Comparison of ENCODE assay signal across 15 cellular contexts in the genomic region with DNA sequence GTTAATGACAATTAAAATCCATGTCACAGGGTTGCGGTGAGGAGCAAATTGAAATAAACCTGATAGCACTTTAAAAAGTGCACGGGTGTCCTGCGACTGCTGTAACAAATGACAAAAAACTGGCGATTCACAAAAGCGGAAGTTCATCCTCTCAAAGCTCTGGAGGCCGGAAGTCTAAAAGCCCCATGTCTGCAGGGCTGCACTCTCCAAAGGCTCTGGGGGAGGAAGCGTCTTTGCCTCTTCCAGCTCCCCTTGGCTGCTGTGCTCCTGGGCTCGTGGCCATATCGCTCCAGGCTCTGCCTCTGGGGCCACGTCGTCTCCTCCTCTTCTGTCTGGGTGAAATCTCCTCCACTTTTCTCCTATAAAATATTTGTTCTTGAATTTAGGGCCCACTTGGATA.
"Had no signal": no experiment of that assay in that cellular context is flagged by ENCODE, and none has a peak within 500 bp of the region (broad histone marks: within the 10 kb centered on the region; RNA-seq: fewer than 3 reads in every experiment).

No MANE protein-coding gene starts in this region.

- ATAC-seq: heart left ventricle; left colon; naive thymus-derived CD4-positive, alpha-beta T cell; right cardiac atrium had no signal

- H3K4me3 ChIP-seq: coronary artery, heart left ventricle, ovary had no signal

- H3K27me3 ChIP-seq: ovary had no signal

- H3K4me3 Mint-ChIP-seq: naive thymus-derived CD4-positive, alpha-beta T cell had no signal

- H3K36me3 Mint-ChIP-seq: naive thymus-derived CD4-positive, alpha-beta T cell had no signal

- H3K27ac ChIP-seq: coronary artery, heart left ventricle, ovary had no signal

- H3K4me1 ChIP-seq: heart left ventricle had no signal

- DNase-seq: effector CD8-positive, alpha-beta T cell; foreskin melanocyte; heart left ventricle; hippocampal formation; left colon; mesendoderm; naive thymus-derived CD4-positive, alpha-beta T cell; ovary; right cardiac atrium; small intestine; stimulated activated CD4-positive, alpha-beta T cell treated with anti-CD3 and anti-CD28 coated beads, Interleukin-12 subunit alpha, Interleukin-12 subunit beta, amount 100 ng/mL, for 4 hours; stimulated activated naive CD4-positive, alpha-beta T cell treated with Interleukin-2 at 50 U/mL for 16 hours; trophoblast cell had no signal

- H3K27ac Mint-ChIP-seq: naive thymus-derived CD4-positive, alpha-beta T cell; progenitor cell of endocrine pancreas had no signal

- FAIRE-seq: small intestine had no signal

- H3K36me3 ChIP-seq: heart left ventricle, ovary had no signal

- H3K9me3 ChIP-seq: ovary had no signal
